ENCODE assay signal across 9 cellular contexts in the genomic region with DNA sequence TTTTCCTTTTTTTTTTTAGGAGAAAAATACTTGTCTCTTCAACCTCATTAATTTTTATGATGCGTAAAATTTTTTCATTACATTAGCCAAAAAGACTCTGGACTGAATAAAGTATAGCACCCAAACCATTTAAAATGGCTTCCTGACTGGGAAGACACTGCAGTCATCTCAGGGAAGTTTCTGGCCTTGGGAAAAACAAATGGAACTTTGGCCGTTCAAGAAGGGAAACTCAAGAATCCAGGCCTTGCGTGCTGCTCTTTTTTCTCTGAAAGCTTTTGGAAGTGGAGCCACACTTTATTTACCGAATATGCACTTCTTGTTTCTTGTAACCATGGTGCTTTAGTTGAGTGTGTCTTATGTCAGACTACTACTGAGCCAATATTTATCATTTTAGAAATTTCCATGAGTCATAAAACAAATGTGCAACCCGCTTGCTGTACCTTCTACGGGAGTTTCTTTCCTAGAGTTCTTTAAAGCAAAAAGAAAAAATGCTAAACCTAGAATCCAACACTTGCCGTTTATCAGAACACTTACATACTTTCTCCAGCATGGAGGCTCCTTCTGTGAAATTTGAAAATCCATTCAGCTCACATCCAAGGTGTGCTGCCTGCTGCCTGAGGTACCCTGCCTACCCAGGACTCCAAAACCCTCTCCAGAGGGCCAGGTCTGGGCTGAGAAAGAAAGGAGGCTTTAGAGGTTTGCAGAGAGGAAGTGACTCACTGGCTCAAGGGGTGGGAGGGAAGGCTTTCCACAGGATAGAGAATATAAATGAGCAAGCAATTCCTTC. TPM values are rescaled to one million over a fixed set of nuclear protein-coding genes. Genes with fewer than 3 reads are reported as not detected.
DNase-seq lines count a peak whose midpoint lies in the region; ATAC-seq and TF ChIP-seq lines count a peak whose summit lies in the region.
"Had no signal": no experiment of that assay in that cellular context is flagged by ENCODE, and none has a peak within 500 bp of the region (broad histone marks: within the 10 kb centered on the region; RNA-seq: fewer than 3 reads in every experiment).

No MANE protein-coding gene starts in this region.

- H3K27ac Mint-ChIP-seq in activated CD4-positive, alpha-beta T cell treated with anti-CD3 and anti-CD28 coated beads, Interleukin-2, amount 10 ng/mL, durations not matched to agents 24 days and 14 days, result peak overlapping the region; percentile 97
- peak overlapping the region; percentile 89 for H3K27ac Mint-ChIP-seq in progenitor cell of endocrine pancreas
- H3K27ac Mint-ChIP-seq: IgD-negative memory B cell had no signal

- H3K36me3 Mint-ChIP-seq in activated CD4-positive, alpha-beta T cell treated with anti-CD3 and anti-CD28 coated beads, Interleukin-2, amount 10 ng/mL, durations not matched to agents 24 days and 14 days (ENCODE audit: low read depth), result no peaks in the 10 kb centered on the region
- no peaks in the 10 kb centered on the region for H3K36me3 Mint-ChIP-seq in progenitor cell of endocrine pancreas (ENCODE audit: insufficient read depth)
- H3K36me3 Mint-ChIP-seq: IgD-negative memory B cell had no signal

- no peak for ATAC-seq in HG03378 (IDR thresholded peaks at IDR 0.05; ENCODE audit: unreplicated experiment)

- no peaks in the 10 kb centered on the region for H3K27me3 Mint-ChIP-seq in activated CD4-positive, alpha-beta T cell treated with anti-CD3 and anti-CD28 coated beads, Interleukin-2, amount 10 ng/mL, durations not matched to agents 24 days and 14 days
- no peaks in the 10 kb centered on the region for H3K27me3 Mint-ChIP-seq in progenitor cell of endocrine pancreas

- peaks cover 36% of the 10 kb centered on the region for H3K4me1 Mint-ChIP-seq in activated CD4-positive, alpha-beta T cell treated with anti-CD3 and anti-CD28 coated beads, Interleukin-2, amount 10 ng/mL, durations not matched to agents 24 days and 14 days
- peaks cover 26% of the 10 kb centered on the region for H3K4me1 Mint-ChIP-seq in progenitor cell of endocrine pancreas (ENCODE audit: low read depth)

- peak; percentile 83 for DNase-seq in HS-5 (ENCODE audit: low read depth)
- DNase-seq in activated CD4-positive, alpha-beta T cell treated with anti-CD3 and anti-CD28 coated beads, Interleukin-2, amount 10 ng/mL, durations not matched to agents 24 days and 14 days, result peak; percentile 71
- DNase-seq in fibroblast of the aortic adventitia (ENCODE audit: low read depth), result peak; percentile 93
- DNase-seq in progenitor cell of endocrine pancreas (ENCODE audit: low spot score, unreplicated experiment), result no peak
- DNase-seq in midbrain (lab: John Stamatoyannopoulos, UW), result no peak
- no peak for DNase-seq in GM10266 (ENCODE audit: extremely low spot score)

- peak overlapping the region; percentile 65 for H3K27ac ChIP-seq in C4-2B

- intact Hi-C loops in activated CD4-positive, alpha-beta T cell treated with anti-CD3 and anti-CD28 coated beads, Interleukin-2, amount 10 ng/mL, durations not matched to agents 24 days and 14 days (cut with micrococcal nuclease), result loop anchor here (1.0 kb wide), 2 partner anchors 12 to 434 kb away; a partner anchor contains a TSS

- peak overlapping the region; percentile 25 for H3K4me3 ChIP-seq in fibroblast of the aortic adventitia (ENCODE audit: low read depth, low read length)

- peak overlapping the region; percentile 74 for H3K4me3 Mint-ChIP-seq in activated CD4-positive, alpha-beta T cell treated with anti-CD3 and anti-CD28 coated beads, Interleukin-2, amount 10 ng/mL, durations not matched to agents 24 days and 14 days
- H3K4me3 Mint-ChIP-seq in progenitor cell of endocrine pancreas (ENCODE audit: low read depth), result no peak overlapping the region
- H3K4me3 Mint-ChIP-seq: IgD-negative memory B cell had no signal

- TF ChIP-seq CTCF in C4-2B (conservative IDR thresholded peaks at IDR 0.05), result no peak
- no peak for TF ChIP-seq CTCF in fibroblast of the aortic adventitia (IDR thresholded peaks at IDR 0.05; ENCODE audit: insufficient read depth, low read length)
- TF ChIP-seq CTCF in progenitor cell of endocrine pancreas (IDR thresholded peaks at IDR 0.05; ENCODE audit: unreplicated experiment), result no peak
- no peak for TF ChIP-seq CTCF in GM10266 (IDR thresholded peaks at IDR 0.05; ENCODE audit: control insufficient read depth, insufficient read depth, low read depth, missing control alignments)

- peaks cover 5% of the 10 kb centered on the region for H3K9me3 Mint-ChIP-seq in activated CD4-positive, alpha-beta T cell treated with anti-CD3 and anti-CD28 coated beads, Interleukin-2, amount 10 ng/mL, durations not matched to agents 24 days and 14 days
- H3K9me3 Mint-ChIP-seq in progenitor cell of endocrine pancreas (ENCODE audit: low read depth), result no peaks in the 10 kb centered on the region
- H3K9me3 Mint-ChIP-seq: IgD-negative memory B cell had no signal

RNA-seq across cellular contexts. Expression of a gene that starts 11.5 kb away (rescaled TPM):
- 58.6 and 65.6 TPM in 2 replicates for total RNA-seq in activated CD4-positive, alpha-beta T cell treated with anti-CD3 and anti-CD28 coated beads, Interleukin-2, amount 10 ng/mL, durations not matched to agents 24 days and 14 days
- total RNA-seq in fibroblast of the aortic adventitia (ENCODE audit: low replicate concordance) (348 and 555 TPM in 2 replicates), progenitor cell of endocrine pancreas (199 and 201 TPM in 2 replicates)

RNA-seq across cellular contexts. Expression of a gene that starts 27.2 kb away (rescaled TPM):
- 0.33 and 0.43 TPM in 2 replicates for total RNA-seq in activated CD4-positive, alpha-beta T cell treated with anti-CD3 and anti-CD28 coated beads, Interleukin-2, amount 10 ng/mL, durations not matched to agents 24 days and 14 days
- total RNA-seq in fibroblast of the aortic adventitia (ENCODE audit: low replicate concordance) (1.3 and 3.5 TPM in 2 replicates), progenitor cell of endocrine pancreas (4.2 and 4.8 TPM in 2 replicates)

Comparison
In these comparisons a context has a peak if more than half of its experiments do, and no peak if none do; other contexts are left out.
1. DNase-seq: peak in HS-5 (single experiment), activated CD4-positive, alpha-beta T cell treated with anti-CD3 and anti-CD28 coated beads, Interleukin-2, amount 10 ng/mL, durations not matched to agents 24 days and 14 days (single experiment) and fibroblast of the aortic adventitia (single experiment); none in progenitor cell of endocrine pancreas (single experiment), midbrain (single experiment) and GM10266 (single experiment).